Comparison of ENCODE assay signal across 7 cellular contexts in the genomic region with DNA sequence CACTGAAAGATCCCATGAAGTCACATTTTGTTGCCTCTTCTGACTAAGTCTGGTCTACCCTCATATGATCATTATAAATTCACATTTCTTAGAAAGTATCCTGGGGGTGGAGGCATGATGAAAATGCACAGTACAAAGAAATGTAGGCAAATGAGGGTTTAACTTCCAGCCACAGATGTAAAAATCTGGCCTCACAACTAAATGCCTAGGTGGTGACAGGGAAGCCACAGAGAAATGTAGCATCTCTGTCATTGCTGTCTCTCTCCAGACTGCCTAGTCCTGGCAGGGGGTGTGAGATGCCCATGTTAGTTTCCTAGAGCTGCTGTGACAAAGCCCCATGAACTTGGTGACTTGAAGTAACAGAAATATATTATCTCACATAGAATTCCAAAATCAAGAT.
"Had no signal": no experiment of that assay in that cellular context is flagged by ENCODE, and none has a peak within 500 bp of the region (broad histone marks: within the 10 kb centered on the region; RNA-seq: fewer than 3 reads in every experiment).

No MANE protein-coding gene starts in this region.

- H3K36me3 ChIP-seq: HAP-1 had no signal

- H3K27ac ChIP-seq: GM23248 had no signal

- H3K9me3 ChIP-seq: HAP-1 had no signal

- H3K27ac Mint-ChIP-seq: HFFc6 had no signal

- DNase-seq: GM23248, GOT3, H7, HFFc6, IMR-90 had no signal

- H3K4me3 Mint-ChIP-seq: HFFc6 had no signal

- H3K4me1 ChIP-seq: HAP-1 had no signal

- H2AFZ ChIP-seq: GM23248 had no signal

- H3K9ac ChIP-seq: GM23248 had no signal

- ATAC-seq: HCT116 had no signal

- H3K4me3 ChIP-seq: GM23248, HAP-1 had no signal
